11 cellular contexts compared by ENCODE assay signal in genomic region chr10:29946953-29947700, GRCh38.
DNase-seq lines count a peak whose midpoint lies in the region; ATAC-seq and TF ChIP-seq lines count a peak whose summit lies in the region.
"Had no signal": no experiment of that assay in that cellular context is flagged by ENCODE, and none has a peak within 500 bp of the region (broad histone marks: within the 10 kb centered on the region; RNA-seq: fewer than 3 reads in every experiment).

No MANE protein-coding gene starts in this region.

- no peak overlapping the region for H2BK5ac ChIP-seq in IMR-90 (ENCODE audit: low read depth, low read length, poor library complexity, severe bottlenecking)

- H2AFZ ChIP-seq in IMR-90 (replicated peaks; ENCODE audit: low read length, poor library complexity): peak overlapping the region; percentile 70

- in situ Hi-C loops in IMR-90 (cut with MboI; ENCODE audit: low sequenced_read_pairs): no loop called here

- no peak overlapping the region for H3K4me3 Mint-ChIP-seq in activated naive CD4-positive, alpha-beta T cell treated with anti-CD3 and anti-CD28 coated beads for 36 hours
- H3K4me3 Mint-ChIP-seq: memory B cell; stimulated activated memory B cell treated with anti-CD40 and anti-IgM and Interleukin-4, amounts not matched to agents 10 μg/mL and 1 μg/mL and 100 μg/mL, for 72 hours had no signal

- TF ChIP-seq CTCF in IMR-90 (conservative IDR thresholded peaks at IDR 0.05; ENCODE audit: low read depth, low read length): no peak
- TF ChIP-seq CTCF in dorsolateral prefrontal cortex (IDR thresholded peaks at IDR 0.05 in 54 of 56, conservative IDR thresholded peaks at IDR 0.05 in 2 of 56; ENCODE audit: low read depth in 1 of 56, partially characterized antibody in 56 of 56): no peak
- no peak for TF ChIP-seq CTCF in lower leg skin (IDR thresholded peaks at IDR 0.05)
- no peak for TF ChIP-seq CTCF in tibial artery (IDR thresholded peaks at IDR 0.05)

- H3K36me3 ChIP-seq in IMR-90 (ENCODE audit: control insufficient read depth, insufficient read depth, low read length): no peaks in the 10 kb centered on the region
- no peaks in the 10 kb centered on the region for H3K36me3 ChIP-seq in tibial artery
- H3K36me3 ChIP-seq: Peyer's patch had no signal

- H3K56ac ChIP-seq in IMR-90 (ENCODE audit: extremely low read depth, insufficient read depth, low read length): 0 out of 2 replicates have a peak overlapping the region, but pooled peaks have one; percentile 27

- peak overlapping the region in 1 of 2 experiments; percentile 71; a peak in 3 of 4 replicates for H4K8ac ChIP-seq in IMR-90 (ENCODE audit: low read depth in 2 of 2, low read length in 2 of 2)

- peak overlapping the region; percentile 42; the same call in 1 of the 2 replicates for H4K5ac ChIP-seq in IMR-90 (ENCODE audit: low read depth, low read length)

- no TSS peak for BruUV-seq in IMR-90 (replicated peaks; lab: Mats Ljungman, UMichigan)

- peaks cover 1% of the 10 kb centered on the region for H3K27me3 Mint-ChIP-seq in activated naive CD4-positive, alpha-beta T cell treated with anti-CD3 and anti-CD28 coated beads for 36 hours (ENCODE audit: low read depth)
- H3K27me3 Mint-ChIP-seq: stimulated activated memory B cell treated with anti-CD40 and anti-IgM and Interleukin-4, amounts not matched to agents 10 μg/mL and 1 μg/mL and 100 μg/mL, for 72 hours had no signal

- TF ChIP-seq RAD21 in IMR-90 (IDR thresholded peaks at IDR 0.05; ENCODE audit: low read length): peak; percentile 24; the same call in 1 of the 2 replicates

- dilution Hi-C loops in IMR-90 (cut with HindIII; ENCODE audit: low sequenced_read_pairs, unreplicated experiment): no loop called here

- H3K27ac ChIP-seq in IMR-90 (ENCODE audit: insufficient read depth, low read length): 0 out of 2 replicates have a peak overlapping the region, but pooled peaks have one; percentile 9
- peak overlapping the region in 46 of 59 donors; percentile 18 to 83 (median 64) for H3K27ac ChIP-seq in dorsolateral prefrontal cortex
- peak overlapping the region; percentile 82 to 87 for H3K27ac ChIP-seq in tibial artery

- H4K20me1 ChIP-seq in IMR-90 (ENCODE audit: insufficient read depth, low read length): no peaks in the 10 kb centered on the region

- H3K23ac ChIP-seq in IMR-90 (ENCODE audit: low read depth, low read length): peak overlapping the region; percentile 91

- H3K4ac ChIP-seq in IMR-90 (ENCODE audit: low read depth, low read length): peak overlapping the region; percentile 97

- peak overlapping the region; percentile 98 for H2BK20ac ChIP-seq in IMR-90 (ENCODE audit: low read depth, low read length)

- H2AK9ac ChIP-seq in IMR-90 (replicated peaks; ENCODE audit: low read depth, low read length, poor library complexity): peak overlapping the region; percentile 60

- DNase-seq in IMR-90: peak; percentile 94
- no peak for DNase-seq in dorsolateral prefrontal cortex
- peak; percentile 43 to 84 for DNase-seq in lower leg skin (ENCODE audit: low spot score in 2 of 2)
- peak; percentile 84 to 93 for DNase-seq in tibial artery
- DNase-seq in ecto neural progenitor cell (ENCODE audit: low spot score): no peak
- no peak for DNase-seq in SW480 (ENCODE audit: low spot score)
- no peak for DNase-seq in activated naive CD4-positive, alpha-beta T cell treated with anti-CD3 and anti-CD28 coated beads for 36 hours
- DNase-seq: Peyer's patch had no signal

- no peaks in the 10 kb centered on the region for H3K9me3 Mint-ChIP-seq in activated naive CD4-positive, alpha-beta T cell treated with anti-CD3 and anti-CD28 coated beads for 36 hours
- H3K9me3 Mint-ChIP-seq: stimulated activated memory B cell treated with anti-CD40 and anti-IgM and Interleukin-4, amounts not matched to agents 10 μg/mL and 1 μg/mL and 100 μg/mL, for 72 hours had no signal

- no peaks in the 10 kb centered on the region for H3K36me3 Mint-ChIP-seq in activated naive CD4-positive, alpha-beta T cell treated with anti-CD3 and anti-CD28 coated beads for 36 hours (ENCODE audit: low read depth)
- H3K36me3 Mint-ChIP-seq: memory B cell; stimulated activated memory B cell treated with anti-CD40 and anti-IgM and Interleukin-4, amounts not matched to agents 10 μg/mL and 1 μg/mL and 100 μg/mL, for 72 hours had no signal

- WGBS in IMR-90 (ENCODE audit: extremely low coverage in 2 of 2, insufficient read length in 1 of 2), 2 experiments: 50% methylated on average over 2 of the region's 9 CpGs; no CpG with 5 or more reads in 1 of the 2 experiments
- WGBS in lower leg skin, 2 donors: 40 to 43% methylated on average over 8 to 9 of the region's 9 CpGs

- H3K4me2 ChIP-seq in IMR-90 (ENCODE audit: low read depth, low read length): peak overlapping the region; percentile 13; the same call in 1 of the 2 replicates

- peak overlapping the region; percentile 82; the same call in 1 of the 2 replicates for H3K18ac ChIP-seq in IMR-90 (ENCODE audit: low read depth, low read length)

- H3K27me3 ChIP-seq in IMR-90 (ENCODE audit: control insufficient read depth, insufficient read depth, low read length): no peaks in the 10 kb centered on the region
- no peaks in the 10 kb centered on the region for H3K27me3 ChIP-seq in dorsolateral prefrontal cortex
- no peaks in the 10 kb centered on the region for H3K27me3 ChIP-seq in tibial artery
- H3K27me3 ChIP-seq: Peyer's patch had no signal

- H3K27ac Mint-ChIP-seq in activated naive CD4-positive, alpha-beta T cell treated with anti-CD3 and anti-CD28 coated beads for 36 hours: no peak overlapping the region
- H3K27ac Mint-ChIP-seq: memory B cell; stimulated activated memory B cell treated with anti-CD40 and anti-IgM and Interleukin-4, amounts not matched to agents 10 μg/mL and 1 μg/mL and 100 μg/mL, for 72 hours had no signal

- CTCF ChIA-PET in IMR-90 (lab: Yijun Ruan, JAX): interaction anchor here (0.9 to 1.3 kb wide), 2 partner anchors 214 to 275 kb away, joined by 3 to 4 read pairs; no protein-coding TSS in a partner anchor
- CTCF ChIA-PET in activated naive CD4-positive, alpha-beta T cell treated with anti-CD3 and anti-CD28 coated beads for 36 hours (lab: Charles Lee): no interaction called here

- H3K4me1 ChIP-seq in IMR-90 (ENCODE audit: control insufficient read depth, insufficient read depth, low read length) (peaks cover 29% of the 10 kb centered on the region), tibial artery (peaks cover 0 to 64% (median 50%) of the 10 kb centered on the region in 4 donors)
- H3K4me1 ChIP-seq: Peyer's patch had no signal

- H3K9me1 ChIP-seq in IMR-90 (ENCODE audit: insufficient read depth, low read length): peaks cover 28% of the 10 kb centered on the region

- peak overlapping the region; percentile 99 for H2BK120ac ChIP-seq in IMR-90 (ENCODE audit: low read depth, low read length)

- H3K9me3 ChIP-seq in IMR-90 (ENCODE audit: control insufficient read depth, insufficient read depth, low read length) (no peaks in the 10 kb centered on the region), tibial artery (no peaks in the 10 kb centered on the region)
- H3K9me3 ChIP-seq: Peyer's patch had no signal

- H2BK15ac ChIP-seq in IMR-90 (ENCODE audit: low read depth, low read length): peak overlapping the region; percentile 68; the same call in 2 of the 3 replicates

- no peak overlapping the region for H3K9ac ChIP-seq in IMR-90 (ENCODE audit: low read depth, low read length)

- intact Hi-C loops in IMR-90 (cut with micrococcal nuclease) (loop anchor here (5.0 kb wide), 1 partner anchor 135 kb away; no protein-coding TSS in a partner anchor), dorsolateral prefrontal cortex (cut with DNase I) (no loop called here), lower leg skin (cut with DNase I; ENCODE audit: low total_unique reads) (no loop called here), tibial artery (cut with DNase I; ENCODE audit: low total_unique reads) (loop anchor here (10.0 kb wide), 2 partner anchors 52 to 142 kb away; no protein-coding TSS in a partner anchor)
- intact Hi-C loops in activated naive CD4-positive, alpha-beta T cell treated with anti-CD3 and anti-CD28 coated beads for 36 hours (cut with micrococcal nuclease): no loop called here

- H3K14ac ChIP-seq in IMR-90 (replicated peaks; ENCODE audit: low read depth, low read length): peak overlapping the region; percentile 92

- no peak for TF ChIP-seq POLR2A in IMR-90 (IDR thresholded peaks at IDR 0.05; ENCODE audit: low read depth, low read length)
- TF ChIP-seq POLR2A in lower leg skin (IDR thresholded peaks at IDR 0.05): no peak

- peak overlapping the region; percentile 78 for H4K91ac ChIP-seq in IMR-90 (ENCODE audit: insufficient read depth, low read depth, low read length)

- no peaks in the 10 kb centered on the region for H3K79me1 ChIP-seq in IMR-90 (ENCODE audit: low read depth in 1 of 2, low read length in 2 of 2)

- POLR2A ChIA-PET in IMR-90 (lab: Charles Lee; ENCODE audit: unreplicated experiment): interaction anchor here (1.2 kb wide), 1 partner anchor 211 kb away, joined by 5 read pairs; no protein-coding TSS in a partner anchor

- H3K4me3 ChIP-seq in IMR-90 (ENCODE audit: insufficient read depth, low read depth, low read length): no peak overlapping the region
- no peak overlapping the region for H3K4me3 ChIP-seq in dorsolateral prefrontal cortex
- H3K4me3 ChIP-seq in lower leg skin (ENCODE audit: low read depth, poor library complexity, severe bottlenecking): no peak overlapping the region
- peak overlapping the region; percentile 18 to 27 for H3K4me3 ChIP-seq in tibial artery
- H3K4me3 ChIP-seq: Peyer's patch had no signal

- H3K4me1 Mint-ChIP-seq in activated naive CD4-positive, alpha-beta T cell treated with anti-CD3 and anti-CD28 coated beads for 36 hours (ENCODE audit: low read depth): peaks cover 2% of the 10 kb centered on the region
- H3K4me1 Mint-ChIP-seq: memory B cell; stimulated activated memory B cell treated with anti-CD40 and anti-IgM and Interleukin-4, amounts not matched to agents 10 μg/mL and 1 μg/mL and 100 μg/mL, for 72 hours had no signal

- ATAC-seq in IMR-90 (ENCODE audit: low read depth): peak; percentile 76
- ATAC-seq in GM18907 (IDR thresholded peaks at IDR 0.05; ENCODE audit: unreplicated experiment): no peak
- ATAC-seq: stimulated activated memory B cell treated with anti-CD40 and anti-IgM and Interleukin-4, amounts not matched to agents 10 μg/mL and 1 μg/mL and 100 μg/mL, for 72 hours had no signal

- peak overlapping the region; percentile 98 for H2AK5ac ChIP-seq in IMR-90 (ENCODE audit: low read depth, low read length)

TF ChIP-seq in IMR-90, 13 proteins besides CTCF, POLR2A, EP300 and RAD21 (continues in another document):
- TF ChIP-seq FOS (IDR thresholded peaks at IDR 0.05; ENCODE audit: low read depth, low read length): peak; percentile 49; the same call in 1 of the 2 replicates
- TF ChIP-seq RFX5 (IDR thresholded peaks at IDR 0.05; ENCODE audit: low read depth, low read length): no peak

Comparison
In these comparisons a context has a peak if more than half of its experiments do, and no peak if none do; other contexts are left out.
1. DNase-seq: peak in IMR-90 (single experiment), lower leg skin (2 of 2) and tibial artery (2 of 2); none in dorsolateral prefrontal cortex (0 of 10), ecto neural progenitor cell (single experiment), SW480 (single experiment) and activated naive CD4-positive, alpha-beta T cell treated with anti-CD3 and anti-CD28 coated beads for 36 hours (single experiment).
2. H3K27ac ChIP-seq: peak in every context shown above with its lines; median percentile 84 in tibial artery; 64 in dorsolateral prefrontal cortex; 9 in IMR-90.
3. H3K4me3 ChIP-seq: peak in tibial artery (2 of 2); none in IMR-90 (single experiment), dorsolateral prefrontal cortex (0 of 59) and lower leg skin (single experiment).
4. intact Hi-C loops: an anchor here in IMR-90 (5.0 kb wide) and tibial artery (10.0 kb wide); none called in dorsolateral prefrontal cortex, lower leg skin and activated naive CD4-positive, alpha-beta T cell treated with anti-CD3 and anti-CD28 coated beads for 36 hours.